11 cellular contexts compared by ENCODE assay signal in genomic region chr7:78530351-78530750, GRCh38.
DNase-seq lines count a peak whose midpoint lies in the region; ATAC-seq and TF ChIP-seq lines count a peak whose summit lies in the region.
"Had no signal": no experiment of that assay in that cellular context is flagged by ENCODE, and none has a peak within 500 bp of the region (broad histone marks: within the 10 kb centered on the region; RNA-seq: fewer than 3 reads in every experiment).

No MANE protein-coding gene starts in this region.

- DNase-seq in DMS153 treated with DMSO at 0.1 percent for 48 hours (lab: John Stamatoyannopoulos, UW; ENCODE audit: unreplicated experiment): peak; percentile 20
- peak; percentile 59 for DNase-seq in NCI-H1694 treated with DMSO at 0.1 percent for 48 hours (lab: John Stamatoyannopoulos, UW)
- peak; percentile 1 for DNase-seq in astrocyte of the cerebellum (ENCODE audit: low read depth)
- peak; percentile 31 for DNase-seq in kidney epithelial cell (ENCODE audit: low read depth)
- DNase-seq in OCI-M1 (lab: John Stamatoyannopoulos, UW): no peak
- no peak for DNase-seq in GOT3 (lab: John Stamatoyannopoulos, UW)
- DNase-seq: activated T-cell treated with anti-CD3 and anti-CD28 coated beads for 4 hours, T-helper 2 cell had no signal

- in situ Hi-C loops in astrocyte of the cerebellum (cut with HindIII; ENCODE audit: low sequenced_read_pairs): no loop called here

- H3K4me3 ChIP-seq in astrocyte of the cerebellum (ENCODE audit: low read depth, low read length) (no peak overlapping the region), kidney epithelial cell (ENCODE audit: low read depth, low read length) (no peak overlapping the region)

- TF ChIP-seq CTCF in astrocyte of the cerebellum (IDR thresholded peaks at IDR 0.05; ENCODE audit: low read depth, low read length, missing control alignments): no peak
- TF ChIP-seq CTCF in kidney epithelial cell (IDR thresholded peaks at IDR 0.05; ENCODE audit: insufficient read depth, low read length, poor library complexity, severe bottlenecking): no peak

- no peaks in the 10 kb centered on the region for H3K36me3 ChIP-seq in kidney epithelial cell (ENCODE audit: control insufficient read depth, insufficient read depth, low read length)
- H3K36me3 ChIP-seq: neutrophil had no signal

- H3K27me3 ChIP-seq in kidney epithelial cell (ENCODE audit: control insufficient read depth, insufficient read depth, low read length): no peaks in the 10 kb centered on the region
- H3K27me3 ChIP-seq: neutrophil had no signal

- no peak for ATAC-seq in GM21515 (IDR thresholded peaks at IDR 0.05; ENCODE audit: unreplicated experiment)
- no peak for ATAC-seq in GM18909 (IDR thresholded peaks at IDR 0.05; ENCODE audit: poor library complexity, unreplicated experiment)

Comparison
In these comparisons a context has a peak if more than half of its experiments do, and no peak if none do; other contexts are left out.
1. DNase-seq: peak in DMS153 treated with DMSO at 0.1 percent for 48 hours (single experiment), NCI-H1694 treated with DMSO at 0.1 percent for 48 hours (single experiment), astrocyte of the cerebellum (single experiment) and kidney epithelial cell (single experiment); none in OCI-M1 (single experiment) and GOT3 (single experiment).